29 cellular contexts compared by ENCODE assay signal in genomic region chr10:84405662-84406061, GRCh38.
"Had no signal": no experiment of that assay in that cellular context is flagged by ENCODE, and none has a peak within 500 bp of the region (broad histone marks: within the 10 kb centered on the region; RNA-seq: fewer than 3 reads in every experiment).

No MANE protein-coding gene starts in this region.

- H3K4me3 Mint-ChIP-seq: activated CD8-positive, alpha-beta memory T cell treated with anti-CD3 and anti-CD28 coated beads, Interleukin-2, amount 10 ng/mL, durations not matched to agents 7 days and 5 days; activated CD8-positive, alpha-beta T cell treated with anti-CD3 and anti-CD28 coated beads, Interleukin-2, amount 10 ng/mL, durations not matched to agents 7 days and 5 days; activated naive CD4-positive, alpha-beta T cell treated with anti-CD3 and anti-CD28 coated beads, Interleukin-2, amount 50 U/mL, for 24 hours; activated naive CD8-positive, alpha-beta T cell treated with anti-CD3 and anti-CD28 coated beads, Interleukin-2, amount 50 U/mL, for 24 hours; neural crest cell; stimulated activated memory B cell treated with anti-CD40 and anti-IgM and Interleukin-4, amounts not matched to agents 10 μg/mL and 1 μg/mL and 100 μg/mL, for 72 hours; stimulated activated naive CD8-positive, alpha-beta T cell treated with anti-CD3 and anti-CD28 coated beads, Interleukin-15, amount 100 ng/mL, for 72 hours; WTC11 had no signal

- H3K36me3 ChIP-seq: breast epithelium, esophagus squamous epithelium, left ventricle myocardium inferior, pancreas, prostate gland, sigmoid colon, upper lobe of left lung, vagina had no signal

- H3K27ac Mint-ChIP-seq: activated CD8-positive, alpha-beta memory T cell treated with anti-CD3 and anti-CD28 coated beads, Interleukin-2, amount 10 ng/mL, durations not matched to agents 7 days and 5 days; activated CD8-positive, alpha-beta T cell treated with anti-CD3 and anti-CD28 coated beads, Interleukin-2, amount 10 ng/mL, durations not matched to agents 7 days and 5 days; activated naive CD4-positive, alpha-beta T cell treated with anti-CD3 and anti-CD28 coated beads, Interleukin-2, amount 50 U/mL, for 24 hours; activated naive CD8-positive, alpha-beta T cell treated with anti-CD3 and anti-CD28 coated beads, Interleukin-2, amount 50 U/mL, for 24 hours; stimulated activated memory B cell treated with anti-CD40 and anti-IgM and Interleukin-4, amounts not matched to agents 10 μg/mL and 1 μg/mL and 100 μg/mL, for 72 hours; WTC11 had no signal

- H3K27me3 Mint-ChIP-seq: activated CD8-positive, alpha-beta memory T cell treated with anti-CD3 and anti-CD28 coated beads, Interleukin-2, amount 10 ng/mL, durations not matched to agents 7 days and 5 days; activated naive CD4-positive, alpha-beta T cell treated with anti-CD3 and anti-CD28 coated beads, Interleukin-2, amount 50 U/mL, for 24 hours; activated naive CD8-positive, alpha-beta T cell treated with anti-CD3 and anti-CD28 coated beads, Interleukin-2, amount 50 U/mL, for 24 hours; stimulated activated memory B cell treated with anti-CD40 and anti-IgM and Interleukin-4, amounts not matched to agents 10 μg/mL and 1 μg/mL and 100 μg/mL, for 72 hours; stimulated activated naive CD8-positive, alpha-beta T cell treated with anti-CD3 and anti-CD28 coated beads, Interleukin-15, amount 100 ng/mL, for 72 hours had no signal

- ATAC-seq: activated CD8-positive, alpha-beta memory T cell treated with anti-CD3 and anti-CD28 coated beads, Interleukin-2, amount 10 ng/mL, durations not matched to agents 7 days and 5 days; activated CD8-positive, alpha-beta T cell treated with anti-CD3 and anti-CD28 coated beads, Interleukin-2, amount 10 ng/mL, durations not matched to agents 7 days and 5 days; activated naive CD8-positive, alpha-beta T cell treated with anti-CD3 and anti-CD28 coated beads, Interleukin-2, amount 50 U/mL, for 24 hours; pancreas; stimulated activated memory B cell treated with anti-CD40 and anti-IgM and Interleukin-4, amounts not matched to agents 10 μg/mL and 1 μg/mL and 100 μg/mL, for 72 hours; stimulated activated naive CD8-positive, alpha-beta T cell treated with anti-CD3 and anti-CD28 coated beads, Interleukin-15, amount 100 ng/mL, for 72 hours; WTC11 had no signal

- H3K27ac ChIP-seq: esophagus squamous epithelium, left ventricle myocardium inferior, pancreas, prostate gland, sigmoid colon, upper lobe of left lung, vagina had no signal

- H3K4me3 ChIP-seq: breast epithelium, esophagus squamous epithelium, left ventricle myocardium inferior, lung, pancreas, prostate gland, sigmoid colon, upper lobe of left lung, vagina had no signal

- H3K4me1 ChIP-seq: prostate gland had no signal

- DNase-seq: activated CD4-positive, alpha-beta T cell treated with anti-CD3 and anti-CD28 coated beads for 1 hour; activated CD8-positive, alpha-beta memory T cell treated with anti-CD3 and anti-CD28 coated beads, Interleukin-2, amount 10 ng/mL, durations not matched to agents 7 days and 5 days; activated CD8-positive, alpha-beta T cell treated with anti-CD3 and anti-CD28 coated beads, Interleukin-2, amount 10 ng/mL, durations not matched to agents 7 days and 5 days; activated gamma-delta T cell treated with Interleukin-2 at 50 U/mL for 16 hours; activated naive CD8-positive, alpha-beta T cell treated with anti-CD3 and anti-CD28 coated beads, Interleukin-2, amount 50 U/mL, for 24 hours; amygdala; central memory CD4-positive, alpha-beta T cell; dermis blood vessel endothelial cell; effector CD4-positive, alpha-beta T cell; esophagus squamous epithelium; left ventricle myocardium inferior; nucleus accumbens; pancreas; retina; sigmoid colon; small intestine; stimulated activated CD4-positive, alpha-beta T cell treated with anti-CD3 and anti-CD28 coated beads, Interleukin-4, amount 100 ng/mL, for 24 hours; stimulated activated naive CD8-positive, alpha-beta T cell treated with anti-CD3 and anti-CD28 coated beads, Interleukin-15, amount 100 ng/mL, for 72 hours; substantia nigra; T-helper 2 cell; upper lobe of left lung had no signal

- H3K9me3 ChIP-seq: breast epithelium, esophagus squamous epithelium, pancreas, prostate gland, upper lobe of left lung, vagina had no signal

- FAIRE-seq: small intestine had no signal

- H3K27me3 ChIP-seq: breast epithelium, esophagus squamous epithelium, pancreas, sigmoid colon, upper lobe of left lung, vagina had no signal
